21 cellular contexts compared by ENCODE assay signal in genomic region chr2:15181092-15181745, GRCh38.
"Had no signal": no experiment of that assay in that cellular context is flagged by ENCODE, and none has a peak within 500 bp of the region (broad histone marks: within the 10 kb centered on the region; RNA-seq: fewer than 3 reads in every experiment).

No MANE protein-coding gene starts in this region.

- H3K27me3 Mint-ChIP-seq: activated B cell treated with CpG ODN at 0.5 μM for 24 hours; activated CD4-positive, alpha-beta T cell treated with anti-CD3 and anti-CD28 coated beads, Interleukin-2, amount 10 ng/mL, durations not matched to agents 7 days and 5 days; activated naive CD4-positive, alpha-beta T cell treated with anti-CD3 and anti-CD28 coated beads, Interleukin-2, amount 10 ng/mL, durations not matched to agents 7 days and 5 days; activated naive CD8-positive, alpha-beta T cell treated with anti-CD3 and anti-CD28 coated beads for 36 hours had no signal

- DNase-seq: activated B cell treated with CpG ODN at 0.5 μM for 24 hours; activated CD4-positive, alpha-beta memory T cell treated with anti-CD3 and anti-CD28 coated beads for 36 hours; activated CD4-positive, alpha-beta T cell treated with anti-CD3 and anti-CD28 coated beads for 1 hour; activated CD4-positive, alpha-beta T cell treated with anti-CD3 and anti-CD28 coated beads, Interleukin-2, amount 10 ng/mL, durations not matched to agents 7 days and 5 days; activated CD8-positive, alpha-beta memory T cell treated with anti-CD3 and anti-CD28 coated beads, Interleukin-2, amount 50 U/mL, for 4 hours; activated gamma-delta T cell treated with Interleukin-2 at 50 U/mL for 16 hours; activated naive CD4-positive, alpha-beta T cell treated with anti-CD3 and anti-CD28 coated beads, Interleukin-2, amount 10 ng/mL, durations not matched to agents 7 days and 5 days; activated naive CD8-positive, alpha-beta T cell treated with anti-CD3 and anti-CD28 coated beads for 36 hours; activated T-cell treated with anti-CD3 and anti-CD28 coated beads, Interleukin-2, amount 50 U/mL, for 72 hours; anterior cingulate cortex; Karpas-422; NCI-H1048; NCI-H1930; NCI-H2171 treated with DMSO at 0.1 percent for 48 hours; NCI-H226; NCI-H526; NCI-H82; SHP77 had no signal

- H3K9me3 Mint-ChIP-seq: activated B cell treated with CpG ODN at 0.5 μM for 24 hours; activated CD4-positive, alpha-beta memory T cell treated with anti-CD3 and anti-CD28 coated beads for 36 hours; activated CD4-positive, alpha-beta T cell treated with anti-CD3 and anti-CD28 coated beads, Interleukin-2, amount 10 ng/mL, durations not matched to agents 7 days and 5 days; activated naive CD4-positive, alpha-beta T cell treated with anti-CD3 and anti-CD28 coated beads, Interleukin-2, amount 10 ng/mL, durations not matched to agents 7 days and 5 days; activated naive CD8-positive, alpha-beta T cell treated with anti-CD3 and anti-CD28 coated beads for 36 hours; activated T-cell treated with anti-CD3 and anti-CD28 coated beads, Interleukin-2, amount 50 U/mL, for 72 hours; activated T-helper 2 cell treated with anti-CD3 and anti-CD28 coated beads, Interferon-gamma antibody, Interleukin-2, Interleukin-4, amounts not matched to agents 10 μg/mL and 5 μg/mL and 100 μg/mL, durations not matched to agents 14 hours and 24 hours and 36 hours; T-helper 1 cell treated with Interleukin-12 subunit alpha and Interleukin-12 subunit beta and Interleukin-4 antibody, amounts not matched to agents 30 μg/mL and 1 μg/mL, for 36 hours had no signal

- FAIRE-seq: RCC 7860 had no signal

- H3K4me3 Mint-ChIP-seq: activated B cell treated with CpG ODN at 0.5 μM for 24 hours; activated CD4-positive, alpha-beta memory T cell treated with anti-CD3 and anti-CD28 coated beads for 36 hours; activated CD4-positive, alpha-beta T cell treated with anti-CD3 and anti-CD28 coated beads, Interleukin-2, amount 10 ng/mL, durations not matched to agents 7 days and 5 days; activated naive CD4-positive, alpha-beta T cell treated with anti-CD3 and anti-CD28 coated beads, Interleukin-2, amount 10 ng/mL, durations not matched to agents 7 days and 5 days; activated naive CD8-positive, alpha-beta T cell treated with anti-CD3 and anti-CD28 coated beads for 36 hours; activated T-cell treated with anti-CD3 and anti-CD28 coated beads, Interleukin-2, amount 50 U/mL, for 72 hours; T-helper 1 cell treated with Interleukin-12 subunit alpha and Interleukin-12 subunit beta and Interleukin-4 antibody, amounts not matched to agents 30 μg/mL and 1 μg/mL, for 36 hours had no signal

- ATAC-seq: activated T-cell treated with anti-CD3 and anti-CD28 coated beads, Interleukin-2, amount 50 U/mL, for 72 hours had no signal

- H3K27ac Mint-ChIP-seq: activated B cell treated with CpG ODN at 0.5 μM for 24 hours; activated CD4-positive, alpha-beta memory T cell treated with anti-CD3 and anti-CD28 coated beads for 36 hours; activated CD4-positive, alpha-beta T cell treated with anti-CD3 and anti-CD28 coated beads, Interleukin-2, amount 10 ng/mL, durations not matched to agents 7 days and 5 days; activated naive CD4-positive, alpha-beta T cell treated with anti-CD3 and anti-CD28 coated beads, Interleukin-2, amount 10 ng/mL, durations not matched to agents 7 days and 5 days; activated naive CD8-positive, alpha-beta T cell treated with anti-CD3 and anti-CD28 coated beads for 36 hours; activated T-cell treated with anti-CD3 and anti-CD28 coated beads, Interleukin-2, amount 50 U/mL, for 72 hours; activated T-helper 2 cell treated with anti-CD3 and anti-CD28 coated beads, Interferon-gamma antibody, Interleukin-2, Interleukin-4, amounts not matched to agents 10 μg/mL and 5 μg/mL and 100 μg/mL, durations not matched to agents 14 hours and 24 hours and 36 hours; T-helper 1 cell treated with Interleukin-12 subunit alpha and Interleukin-12 subunit beta and Interleukin-4 antibody, amounts not matched to agents 30 μg/mL and 1 μg/mL, for 36 hours had no signal

- H3K4me1 Mint-ChIP-seq: activated B cell treated with CpG ODN at 0.5 μM for 24 hours had no signal
